ENCODE assay signal across 9 cellular contexts in the genomic region with DNA sequence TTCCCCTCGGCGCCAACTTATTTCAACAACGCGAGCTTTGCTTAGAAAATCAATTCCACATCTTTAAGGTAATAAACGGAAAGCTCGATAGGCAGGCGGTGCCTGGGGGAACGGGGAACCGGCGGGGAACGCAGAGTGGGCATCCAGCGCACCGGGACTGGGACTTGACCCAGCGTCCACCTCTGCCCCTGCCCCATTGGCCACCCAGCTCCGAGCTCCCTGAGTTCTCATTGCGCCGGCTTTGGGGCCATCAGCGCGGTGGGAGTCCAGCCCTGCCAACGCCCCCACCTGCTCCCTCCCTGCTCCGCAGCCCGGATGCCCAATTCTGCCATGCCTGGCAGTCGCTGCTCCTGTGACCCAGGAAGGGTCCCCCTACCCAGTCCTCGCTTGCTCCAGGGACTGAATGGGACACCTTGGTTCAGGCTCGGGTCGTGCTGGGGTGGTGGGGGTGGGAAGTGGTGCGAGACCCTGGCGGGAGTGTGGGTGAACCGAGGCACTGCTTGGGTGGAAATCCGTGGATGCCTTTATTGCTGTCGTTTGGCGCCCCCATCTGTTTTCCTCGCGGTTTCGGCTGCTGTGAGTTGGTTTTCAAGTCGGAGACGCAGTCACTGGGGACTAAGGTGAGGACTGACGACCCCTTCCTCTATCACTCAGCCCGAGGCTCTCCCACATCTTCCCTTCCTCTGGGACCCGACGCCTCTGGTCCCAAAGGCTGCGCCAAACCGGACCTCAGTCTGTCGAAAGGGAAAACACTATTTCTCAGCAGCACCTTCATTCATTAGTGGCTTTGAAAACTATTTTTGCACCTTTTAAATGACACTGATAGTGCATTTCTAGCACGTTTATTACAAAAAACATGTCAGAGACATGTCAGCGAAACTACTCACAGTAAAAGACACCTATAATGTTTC. TPM values are rescaled to one million over a fixed set of nuclear protein-coding genes. Genes with fewer than 3 reads are reported as not detected.
DNase-seq lines count a peak whose midpoint lies in the region; ATAC-seq and TF ChIP-seq lines count a peak whose summit lies in the region.
"Had no signal": no experiment of that assay in that cellular context is flagged by ENCODE, and none has a peak within 500 bp of the region (broad histone marks: within the 10 kb centered on the region; RNA-seq: fewer than 3 reads in every experiment).

No MANE protein-coding gene starts in this region.

- no peak overlapping the region for H3K4me3 ChIP-seq in breast epithelium
- H3K4me3 ChIP-seq in cardiac fibroblast (replicated peaks in 1 of 2; ENCODE audit: low read depth in 2 of 2, low read length in 2 of 2): no peak overlapping the region
- no peak overlapping the region for H3K4me3 ChIP-seq in naive thymus-derived CD4-positive, alpha-beta T cell (ENCODE audit: low read length)

- no peaks in the 10 kb centered on the region for H3K36me3 ChIP-seq in breast epithelium
- H3K36me3 ChIP-seq in naive thymus-derived CD4-positive, alpha-beta T cell (ENCODE audit: control insufficient read depth in 2 of 3, insufficient read depth in 3 of 3, low read length in 3 of 3): no peaks in the 10 kb centered on the region

- peaks cover 6 to 100% of the 10 kb centered on the region in 2 donors for H3K27me3 ChIP-seq in breast epithelium
- peaks cover 42 to 92% of the 10 kb centered on the region in 2 donors for H3K27me3 ChIP-seq in naive thymus-derived CD4-positive, alpha-beta T cell (ENCODE audit: control insufficient read depth in 2 of 2, insufficient read depth in 2 of 2, low read length in 2 of 2)

- H3K4me3 Mint-ChIP-seq in MCF 10A (ENCODE audit: unreplicated experiment): peak overlapping the region; percentile 19
- peak overlapping the region in 6 of 10 donors; percentile 9 to 73 (median 49) for H3K4me3 Mint-ChIP-seq in naive thymus-derived CD4-positive, alpha-beta T cell

- CTCF ChIA-PET in MCF 10A (lab: Yijun Ruan, JAX): interaction anchor here (0.6 to 3.9 kb wide), 34 partner anchors 8 to 1102 kb away, joined by 3 to 65 read pairs (median 4); no protein-coding TSS in a partner anchor
- CTCF ChIA-PET in naive thymus-derived CD4-positive, alpha-beta T cell (lab: Charles Lee): no interaction called here

- H3K4me1 ChIP-seq in breast epithelium: no peaks in the 10 kb centered on the region
- H3K4me1 ChIP-seq in naive thymus-derived CD4-positive, alpha-beta T cell (ENCODE audit: control insufficient read depth in 2 of 2, insufficient read depth in 2 of 2, low read length in 2 of 2): no peaks in the 10 kb centered on the region

- peaks cover 0 to 13% of the 10 kb centered on the region in 2 donors for H3K9me3 ChIP-seq in breast epithelium
- peaks cover 0 to 45% (median 13%) of the 10 kb centered on the region in 3 experiments for H3K9me3 ChIP-seq in naive thymus-derived CD4-positive, alpha-beta T cell (ENCODE audit: control insufficient read depth in 2 of 3, low read length in 3 of 3)

- H3K36me3 Mint-ChIP-seq in MCF 10A (ENCODE audit: insufficient read depth, unreplicated experiment): peaks cover 6% of the 10 kb centered on the region
- peaks cover 0 to 39% (median 0%) of the 10 kb centered on the region in 5 donors for H3K36me3 Mint-ChIP-seq in naive thymus-derived CD4-positive, alpha-beta T cell

- DNase-seq in MCF 10A (ENCODE audit: unreplicated experiment) (peak; percentile 50), breast epithelium (ENCODE audit: low spot score in 2 of 2) (no peak), NCI-H460 (ENCODE audit: extremely low read depth, low read depth) (peak; percentile 45), cardiac fibroblast (ENCODE audit: low read depth in 2 of 2) (peak; percentile 38 to 50), LoVo (ENCODE audit: low spot score) (no peak)
- DNase-seq in naive thymus-derived CD4-positive, alpha-beta T cell: no peak
- no peak for DNase-seq in activated naive CD4-positive, alpha-beta T cell treated with anti-CD3 and anti-CD28 coated beads, Interleukin-2, amount 50 U/mL, for 16 hours

- H3K9me3 Mint-ChIP-seq in MCF 10A (ENCODE audit: unreplicated experiment): peaks cover 7% of the 10 kb centered on the region
- H3K9me3 Mint-ChIP-seq in naive thymus-derived CD4-positive, alpha-beta T cell: peaks cover 2 to 75% (median 35%) of the 10 kb centered on the region in 11 donors

- intact Hi-C loops in MCF 10A (cut with micrococcal nuclease): loop anchor here (2.0 to 10.0 kb wide), 2 partner anchors 121 to 395 kb away; no protein-coding TSS in a partner anchor
- intact Hi-C loops in breast epithelium (cut with DNase I; ENCODE audit: low total_unique reads): loop anchor here (10.0 kb wide), 1 partner anchor 401 kb away; no protein-coding TSS in a partner anchor
- intact Hi-C loops in naive thymus-derived CD4-positive, alpha-beta T cell (cut with micrococcal nuclease): loop anchor here (2.0 to 10.0 kb wide), 3 partner anchors 43 to 1751 kb away; a partner anchor contains a TSS

- no TSS peak for BruUV-seq in MCF 10A (replicated peaks; lab: Mats Ljungman, UMichigan)

- no peak overlapping the region for H3K27ac ChIP-seq in breast epithelium
- no peak overlapping the region for H3K27ac ChIP-seq in naive thymus-derived CD4-positive, alpha-beta T cell (ENCODE audit: low read depth, low read length)

- no peak for ATAC-seq in naive thymus-derived CD4-positive, alpha-beta T cell
- ATAC-seq in GM18867 (IDR thresholded peaks at IDR 0.05; ENCODE audit: unreplicated experiment): no peak

- POLR2A ChIA-PET in MCF 10A (lab: Yijun Ruan, JAX): interaction anchor here (0.5 to 3.1 kb wide), 3 partner anchors 396 to 982 kb away, joined by 3 to 12 read pairs (median 3); no protein-coding TSS in a partner anchor
- POLR2A ChIA-PET in naive thymus-derived CD4-positive, alpha-beta T cell (lab: Charles Lee): interaction anchor here (0.8 kb wide), 1 partner anchor 9 kb away, joined by 3 read pairs; no protein-coding TSS in a partner anchor

- H3K27ac Mint-ChIP-seq in MCF 10A (ENCODE audit: low read depth, unreplicated experiment): no peak overlapping the region
- peak overlapping the region in 8 of 9 donors; percentile 23 to 98 (median 78) for H3K27ac Mint-ChIP-seq in naive thymus-derived CD4-positive, alpha-beta T cell

- H3K4me1 Mint-ChIP-seq in MCF 10A (ENCODE audit: insufficient read depth, unreplicated experiment): peaks cover 11% of the 10 kb centered on the region
- H3K4me1 Mint-ChIP-seq in naive thymus-derived CD4-positive, alpha-beta T cell: peaks cover 0 to 21% (median 12%) of the 10 kb centered on the region in 7 donors

- no peak for TF ChIP-seq POLR2A in breast epithelium (IDR thresholded peaks at IDR 0.05)

- TF ChIP-seq CTCF in MCF 10A (IDR thresholded peaks at IDR 0.05; ENCODE audit: unreplicated experiment) (peak; percentile 55), breast epithelium (IDR thresholded peaks at IDR 0.05) (peak in 1 of 3 donors; percentile 8), cardiac fibroblast (IDR thresholded peaks at IDR 0.05; ENCODE audit: low read depth, low read length) (peak; percentile 37)

- peaks cover 72% of the 10 kb centered on the region for H3K27me3 Mint-ChIP-seq in MCF 10A (ENCODE audit: insufficient read depth, unreplicated experiment)
- peaks cover 73 to 96% (median 82%) of the 10 kb centered on the region in 5 donors for H3K27me3 Mint-ChIP-seq in naive thymus-derived CD4-positive, alpha-beta T cell

RNA-seq across cellular contexts. Expression of a gene that starts 2.4 kb away (rescaled TPM):
- total RNA-seq in MCF 10A (2022) (not detected in 2 replicates), breast epithelium (not detected)
- not detected in 2 replicates for total RNA-seq in NCI-H460 (2014; rRNA removed; shearing (Covaris generic))
- 0.13 TPM in 1 of 2 replicates, not detected in the other for polyA plus RNA-seq in NCI-H460 (2014; cell fraction: nucleus; rRNA removed)
- total RNA-seq in naive thymus-derived CD4-positive, alpha-beta T cell: not detected
- polyA plus RNA-seq in naive thymus-derived CD4-positive, alpha-beta T cell: not detected

RNA-seq across cellular contexts. Expression of a gene that starts 6.4 kb away (rescaled TPM):
- total RNA-seq in MCF 10A (2022) (not detected in 2 replicates), breast epithelium (not detected)
- 4.7 and 5.2 TPM in 2 replicates for total RNA-seq in NCI-H460 (2014; rRNA removed; shearing (Covaris generic))
- polyA plus RNA-seq in NCI-H460 (2014; cell fraction: nucleus; rRNA removed): 0.82 and 2.6 TPM in 2 replicates
- not detected for total RNA-seq in naive thymus-derived CD4-positive, alpha-beta T cell
- not detected for polyA plus RNA-seq in naive thymus-derived CD4-positive, alpha-beta T cell

RNA-seq across cellular contexts. Expression of a gene that starts 13.5 kb away (rescaled TPM):
- total RNA-seq in MCF 10A (2022) (not detected in 2 replicates), breast epithelium (not detected)
- 0.20 TPM in 1 of 2 replicates, not detected in the other for total RNA-seq in NCI-H460 (2014; rRNA removed; shearing (Covaris generic))
- polyA plus RNA-seq in NCI-H460 (2014; cell fraction: nucleus; rRNA removed): not detected in 2 replicates
- not detected for total RNA-seq in naive thymus-derived CD4-positive, alpha-beta T cell
- not detected for polyA plus RNA-seq in naive thymus-derived CD4-positive, alpha-beta T cell
- total RNA-seq: subcutaneous adipose tissue had no signal

RNA-seq across cellular contexts. Expression of a gene that starts 21.0 kb away (rescaled TPM):
- total RNA-seq in MCF 10A (2022) (not detected in 2 replicates), breast epithelium (under 1 TPM in 1 of 3 donors, not detected in 2; 0.66 TPM)
- total RNA-seq in NCI-H460 (2014; rRNA removed; shearing (Covaris generic)): not detected in 2 replicates
- polyA plus RNA-seq in NCI-H460 (2014; cell fraction: nucleus; rRNA removed): not detected in 2 replicates
- total RNA-seq in naive thymus-derived CD4-positive, alpha-beta T cell: not detected
- not detected for polyA plus RNA-seq in naive thymus-derived CD4-positive, alpha-beta T cell
- total RNA-seq: subcutaneous adipose tissue had no signal

RNA-seq across cellular contexts. Expression of a gene that starts 30.5 kb away (rescaled TPM):
- total RNA-seq in MCF 10A (2022) (not detected in 2 replicates), breast epithelium (1 to 10 TPM in 2 of 3 donors, not detected in 1; 1.6 to 5.2 TPM)
- total RNA-seq in NCI-H460 (2014; rRNA removed; shearing (Covaris generic)): 0.25 TPM in 1 of 2 replicates, not detected in the other
- not detected in 2 replicates for polyA plus RNA-seq in NCI-H460 (2014; cell fraction: nucleus; rRNA removed)
- total RNA-seq in naive thymus-derived CD4-positive, alpha-beta T cell: not detected
- not detected for polyA plus RNA-seq in naive thymus-derived CD4-positive, alpha-beta T cell

Comparison
In these comparisons a context has a peak if more than half of its experiments do, and no peak if none do; other contexts are left out.
1. DNase-seq: peak in MCF 10A (single experiment), NCI-H460 (single experiment) and cardiac fibroblast (2 of 2); none in breast epithelium (0 of 2), naive thymus-derived CD4-positive, alpha-beta T cell (0 of 9), LoVo (single experiment) and activated naive CD4-positive, alpha-beta T cell treated with anti-CD3 and anti-CD28 coated beads, Interleukin-2, amount 50 U/mL, for 16 hours (single experiment).